1 cellular context compared by ENCODE assay signal in genomic region chr1:226059709-226060108, GRCh38.
TF ChIP-seq lines count a peak whose summit lies in the region.

No MANE protein-coding gene starts in this region.

TF ChIP-seq in GM12878, 131 proteins besides CTCF, POLR2A, EP300 and RAD21:
- TF ChIP-seq, protein P1, sequence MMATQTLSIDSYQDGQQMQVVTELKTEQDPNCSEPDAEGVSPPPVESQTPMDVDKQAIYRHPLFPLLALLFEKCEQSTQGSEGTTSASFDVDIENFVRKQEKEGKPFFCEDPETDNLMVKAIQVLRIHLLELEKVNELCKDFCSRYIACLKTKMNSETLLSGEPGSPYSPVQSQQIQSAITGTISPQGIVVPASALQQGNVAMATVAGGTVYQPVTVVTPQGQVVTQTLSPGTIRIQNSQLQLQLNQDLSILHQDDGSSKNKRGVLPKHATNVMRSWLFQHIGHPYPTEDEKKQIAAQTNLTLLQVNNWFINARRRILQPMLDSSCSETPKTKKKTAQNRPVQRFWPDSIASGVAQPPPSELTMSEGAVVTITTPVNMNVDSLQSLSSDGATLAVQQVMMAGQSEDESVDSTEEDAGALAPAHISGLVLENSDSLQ (IDR thresholded peaks at IDR 0.05) = peak; percentile 28; the same call in 1 of the 2 replicates
- TF ChIP-seq, protein P2, sequence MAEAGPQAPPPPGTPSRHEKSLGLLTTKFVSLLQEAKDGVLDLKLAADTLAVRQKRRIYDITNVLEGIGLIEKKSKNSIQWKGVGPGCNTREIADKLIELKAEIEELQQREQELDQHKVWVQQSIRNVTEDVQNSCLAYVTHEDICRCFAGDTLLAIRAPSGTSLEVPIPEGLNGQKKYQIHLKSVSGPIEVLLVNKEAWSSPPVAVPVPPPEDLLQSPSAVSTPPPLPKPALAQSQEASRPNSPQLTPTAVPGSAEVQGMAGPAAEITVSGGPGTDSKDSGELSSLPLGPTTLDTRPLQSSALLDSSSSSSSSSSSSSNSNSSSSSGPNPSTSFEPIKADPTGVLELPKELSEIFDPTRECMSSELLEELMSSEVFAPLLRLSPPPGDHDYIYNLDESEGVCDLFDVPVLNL (IDR thresholded peaks at IDR 0.05; ENCODE audit: low read depth, low read length) = no peak
- no peak for TF ChIP-seq MAX (IDR thresholded peaks at IDR 0.05; ENCODE audit: low read depth, low read length)
- no peak for TF ChIP-seq EZH2 (IDR thresholded peaks at IDR 0.05; ENCODE audit: borderline replicate concordance, control insufficient read depth, low read depth, low read length)
- TF ChIP-seq, protein P3, sequence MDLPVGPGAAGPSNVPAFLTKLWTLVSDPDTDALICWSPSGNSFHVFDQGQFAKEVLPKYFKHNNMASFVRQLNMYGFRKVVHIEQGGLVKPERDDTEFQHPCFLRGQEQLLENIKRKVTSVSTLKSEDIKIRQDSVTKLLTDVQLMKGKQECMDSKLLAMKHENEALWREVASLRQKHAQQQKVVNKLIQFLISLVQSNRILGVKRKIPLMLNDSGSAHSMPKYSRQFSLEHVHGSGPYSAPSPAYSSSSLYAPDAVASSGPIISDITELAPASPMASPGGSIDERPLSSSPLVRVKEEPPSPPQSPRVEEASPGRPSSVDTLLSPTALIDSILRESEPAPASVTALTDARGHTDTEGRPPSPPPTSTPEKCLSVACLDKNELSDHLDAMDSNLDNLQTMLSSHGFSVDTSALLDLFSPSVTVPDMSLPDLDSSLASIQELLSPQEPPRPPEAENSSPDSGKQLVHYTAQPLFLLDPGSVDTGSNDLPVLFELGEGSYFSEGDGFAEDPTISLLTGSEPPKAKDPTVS (IDR thresholded peaks at IDR 0.05; ENCODE audit: low read depth, low read length) = no peak
- TF ChIP-seq YBX1 (IDR thresholded peaks at IDR 0.05) = no peak
